ENCODE assay signal across 3 cellular contexts in genomic region chr1:5857508-5858090, GRCh38.
A peak's percentile ranks its signal among the peaks of the same experiment; 100 is the strongest.
TF ChIP-seq lines count a peak whose summit lies in the region.

No MANE protein-coding gene starts in this region.

TF ChIP-seq in SK-N-SH, 30 proteins besides CTCF, POLR2A, EP300 and RAD21 (continued from another document and continues in another):
- TF ChIP-seq USF2 (IDR thresholded peaks at IDR 0.05; ENCODE audit: borderline replicate concordance, low read depth, low read length) = no peak
- no peak for TF ChIP-seq ZBTB33 (IDR thresholded peaks at IDR 0.05; ENCODE audit: borderline replicate concordance, low read depth)
- TF ChIP-seq SIN3A (IDR thresholded peaks at IDR 0.05; ENCODE audit: borderline replicate concordance, low read depth, low read length) = no peak
- TF ChIP-seq FOSL2 (IDR thresholded peaks at IDR 0.05; ENCODE audit: borderline replicate concordance, low read depth) = no peak
- no peak for TF ChIP-seq IRF3 (IDR thresholded peaks at IDR 0.05; ENCODE audit: low read depth, low read length)
- peak; percentile 54 for TF ChIP-seq FOXJ3 (CRISPR knock-in tag; IDR thresholded peaks at IDR 0.05)
- no peak for TF ChIP-seq NRF1 (IDR thresholded peaks at IDR 0.05; ENCODE audit: low read depth, low read length)
- no peak for TF ChIP-seq YY1 (IDR thresholded peaks at IDR 0.05; ENCODE audit: low read depth)
- peak; percentile 69 for TF ChIP-seq RCOR1 (IDR thresholded peaks at IDR 0.05; ENCODE audit: low read length)
- TF ChIP-seq GABPA (IDR thresholded peaks at IDR 0.05; ENCODE audit: low read depth) = no peak
- no peak for TF ChIP-seq PBX3 (IDR thresholded peaks at IDR 0.05)
- TF ChIP-seq MXI1 (IDR thresholded peaks at IDR 0.05; ENCODE audit: low read depth, low read length) = peak; percentile 90
- no peak for TF ChIP-seq EZH2phosphoT487 (IDR thresholded peaks at IDR 0.05; ENCODE audit: borderline replicate concordance, low read depth)
- no peak for TF ChIP-seq TCF12 (IDR thresholded peaks at IDR 0.05)
- TF ChIP-seq POLR2AphosphoS5 (IDR thresholded peaks at IDR 0.05; ENCODE audit: low read depth, low read length) = no peak
- no peak for TF ChIP-seq TAF1 (IDR thresholded peaks at IDR 0.05; ENCODE audit: borderline replicate concordance, low read depth, low read length)
- TF ChIP-seq SMC3 (IDR thresholded peaks at IDR 0.05; ENCODE audit: low read depth, low read length) = no peak; the same call in 1 of the 2 replicates

TF ChIP-seq in SK-N-SH treated with all-trans-retinoic acid at 6 μM for 48 hours, 23 proteins besides CTCF, POLR2A, EP300 and RAD21:
- no peak for TF ChIP-seq CSRNP3 (CRISPR knock-in tag; IDR thresholded peaks at IDR 0.05)
- TF ChIP-seq TCF4 (CRISPR knock-in tag; IDR thresholded peaks at IDR 0.05; ENCODE audit: borderline replicate concordance) = no peak; the same call in 1 of the 2 replicates
- TF ChIP-seq CSDC2 (CRISPR knock-in tag; IDR thresholded peaks at IDR 0.05) = no peak
- no peak for TF ChIP-seq ARNTL (CRISPR knock-in tag; IDR thresholded peaks at IDR 0.05; ENCODE audit: borderline replicate concordance, low read depth)
- TF ChIP-seq ZNF8 (CRISPR knock-in tag; IDR thresholded peaks at IDR 0.05) = no peak
- no peak for TF ChIP-seq ZFP3 (CRISPR knock-in tag; IDR thresholded peaks at IDR 0.05)
- no peak for TF ChIP-seq ZC3H10 (CRISPR knock-in tag; IDR thresholded peaks at IDR 0.05)
- no peak for TF ChIP-seq TSHZ2 (CRISPR knock-in tag; IDR thresholded peaks at IDR 0.05)
- no peak for TF ChIP-seq PPARA (CRISPR knock-in tag; IDR thresholded peaks at IDR 0.05; ENCODE audit: borderline replicate concordance)
- no peak for TF ChIP-seq ISL1 (CRISPR knock-in tag; IDR thresholded peaks at IDR 0.05)
- TF ChIP-seq ZNF70 (CRISPR knock-in tag; IDR thresholded peaks at IDR 0.05) = no peak
- TF ChIP-seq ZFP30 (CRISPR knock-in tag; IDR thresholded peaks at IDR 0.05) = no peak
- TF ChIP-seq ESRRG (CRISPR knock-in tag; IDR thresholded peaks at IDR 0.05) = no peak
- no peak for TF ChIP-seq GLIS3 (CRISPR knock-in tag; IDR thresholded peaks at IDR 0.05)
- TF ChIP-seq ZNF565 (CRISPR knock-in tag; conservative IDR thresholded peaks at IDR 0.05; ENCODE audit: low read depth) = no peak
- TF ChIP-seq PATZ1 (CRISPR knock-in tag; IDR thresholded peaks at IDR 0.05; ENCODE audit: borderline replicate concordance) = no peak
- TF ChIP-seq RARB (CRISPR knock-in tag; IDR thresholded peaks at IDR 0.05) = no peak
- TF ChIP-seq BACH2 (CRISPR knock-in tag; IDR thresholded peaks at IDR 0.05; ENCODE audit: borderline replicate concordance) = no peak
- TF ChIP-seq SNAI2 (CRISPR knock-in tag; IDR thresholded peaks at IDR 0.05) = no peak

TF ChIP-seq in WTC11, 78 proteins besides CTCF, POLR2A, EP300 and RAD21 (continued from another document):
- TF ChIP-seq IRF1 (CRISPR knock-in tag; IDR thresholded peaks at IDR 0.05) (no peak), AFF4 (CRISPR knock-in tag; IDR thresholded peaks at IDR 0.05; ENCODE audit: borderline replicate concordance) (no peak)
